Comparison of ENCODE assay signal across 11 cellular contexts in genomic region chr17:41492771-41493170, GRCh38. TPM values are rescaled to one million over a fixed set of nuclear protein-coding genes. Genes with fewer than 3 reads are reported as not detected.
DNase-seq lines count a peak whose midpoint lies in the region; TF ChIP-seq lines count a peak whose summit lies in the region.
"Had no signal": no experiment of that assay in that cellular context is flagged by ENCODE, and none has a peak within 500 bp of the region (broad histone marks: within the 10 kb centered on the region; RNA-seq: fewer than 3 reads in every experiment).

No MANE protein-coding gene starts in this region.

- no peak overlapping the region for H2AFZ ChIP-seq in hepatocyte

- no peak for TF ChIP-seq CTCF in hepatocyte (IDR thresholded peaks at IDR 0.05; ENCODE audit: poor library complexity)
- no peak for TF ChIP-seq CTCF in A673 (conservative IDR thresholded peaks at IDR 0.05; ENCODE audit: low read depth, low read length)

- H3K27me3 ChIP-seq in HAP-1 (ENCODE audit: low read depth) (peaks cover 15% of the 10 kb centered on the region), hepatocyte (no peaks in the 10 kb centered on the region), A673 (replicated peaks; ENCODE audit: insufficient read depth, low read depth, low read length, poor library complexity) (no peaks in the 10 kb centered on the region)

- intact Hi-C loops in A673 (cut with micrococcal nuclease; ENCODE audit: unreplicated experiment): no loop called here
- intact Hi-C loops in activated CD4-positive, alpha-beta T cell treated with anti-CD3 and anti-CD28 coated beads, Interleukin-2, amount 10 ng/mL, durations not matched to agents 24 days and 14 days (cut with micrococcal nuclease): no loop called here

- H3K27ac ChIP-seq in hepatocyte (no peak overlapping the region), A673 (ENCODE audit: low read depth, low read length, poor library complexity, severe bottlenecking) (no peak overlapping the region)
- H3K27ac ChIP-seq: WERI-Rb-1 had no signal

- H3K4me3 Mint-ChIP-seq in activated CD4-positive, alpha-beta T cell treated with anti-CD3 and anti-CD28 coated beads, Interleukin-2, amount 10 ng/mL, durations not matched to agents 24 days and 14 days: no peak overlapping the region
- H3K4me3 Mint-ChIP-seq: CD4-positive, alpha-beta memory T cell had no signal

- H3K27me3 Mint-ChIP-seq in activated CD4-positive, alpha-beta T cell treated with anti-CD3 and anti-CD28 coated beads, Interleukin-2, amount 10 ng/mL, durations not matched to agents 24 days and 14 days: peaks cover 4% of the 10 kb centered on the region
- H3K27me3 Mint-ChIP-seq: CD4-positive, alpha-beta memory T cell had no signal

- no peaks in the 10 kb centered on the region for H3K36me3 Mint-ChIP-seq in activated CD4-positive, alpha-beta T cell treated with anti-CD3 and anti-CD28 coated beads, Interleukin-2, amount 10 ng/mL, durations not matched to agents 24 days and 14 days (ENCODE audit: low read depth)
- H3K36me3 Mint-ChIP-seq: CD4-positive, alpha-beta memory T cell had no signal

- peaks cover 6% of the 10 kb centered on the region for H3K4me1 Mint-ChIP-seq in activated CD4-positive, alpha-beta T cell treated with anti-CD3 and anti-CD28 coated beads, Interleukin-2, amount 10 ng/mL, durations not matched to agents 24 days and 14 days

- no peak overlapping the region for H3K4me2 ChIP-seq in hepatocyte

- H3K27ac Mint-ChIP-seq in activated CD4-positive, alpha-beta T cell treated with anti-CD3 and anti-CD28 coated beads, Interleukin-2, amount 10 ng/mL, durations not matched to agents 24 days and 14 days: no peak overlapping the region

- H3K4me1 ChIP-seq in HAP-1 (no peaks in the 10 kb centered on the region), hepatocyte (ENCODE audit: insufficient read depth) (peaks cover 8% of the 10 kb centered on the region), A673 (ENCODE audit: insufficient read depth, low read length, poor library complexity, severe bottlenecking) (peaks cover 4% of the 10 kb centered on the region)

- H3K9me3 ChIP-seq in HAP-1: no peaks in the 10 kb centered on the region
- no peaks in the 10 kb centered on the region for H3K9me3 ChIP-seq in hepatocyte (ENCODE audit: low read depth)
- H3K9me3 ChIP-seq in A673 (ENCODE audit: low read depth, low read length, poor library complexity, severe bottlenecking): no peaks in the 10 kb centered on the region

- WGBS in hepatocyte (ENCODE audit: low lambda C conversion rate, missing lambda C conversion rate): 70% methylated on average over 4 of the region's 4 CpGs

- H3K79me2 ChIP-seq in hepatocyte: no peaks in the 10 kb centered on the region

- in situ Hi-C loops in HAP-1 (cut with MboI; ENCODE audit: low sequenced_read_pairs): no loop called here

- CTCF ChIA-PET in A673 (lab: Charles Lee): interaction anchor here (0.6 kb wide), 1 partner anchor 424 kb away, joined by 3 read pairs; no protein-coding TSS in a partner anchor

- H3K36me3 ChIP-seq in HAP-1 (replicated peaks): no peaks in the 10 kb centered on the region
- no peaks in the 10 kb centered on the region for H3K36me3 ChIP-seq in hepatocyte (replicated peaks; ENCODE audit: insufficient read depth, low read depth)
- no peaks in the 10 kb centered on the region for H3K36me3 ChIP-seq in A673 (ENCODE audit: insufficient read depth, low read length, poor library complexity, severe bottlenecking)
- H3K36me3 ChIP-seq: WERI-Rb-1 had no signal

- BruUV-seq in A673 (replicated peaks; lab: Mats Ljungman, UMichigan): no TSS peak

- no peaks in the 10 kb centered on the region for H3K9me2 ChIP-seq in hepatocyte (replicated peaks; ENCODE audit: insufficient read depth)

- DNase-seq in Ammon's horn (ENCODE audit: low spot score): peak; percentile 22
- DNase-seq in HAP-1 (ENCODE audit: low spot score in 2 of 2): peak; percentile 45 to 86
- peak; percentile 42 for DNase-seq in RPMI8226
- peak; percentile 66 for DNase-seq in hepatocyte (ENCODE audit: low spot score)
- no peak for DNase-seq in A673 (ENCODE audit: low spot score)
- no peak for DNase-seq in activated CD4-positive, alpha-beta T cell treated with anti-CD3 and anti-CD28 coated beads, Interleukin-2, amount 10 ng/mL, durations not matched to agents 24 days and 14 days
- DNase-seq in activated CD4-positive, alpha-beta T cell treated with anti-CD3 and anti-CD28 coated beads for 4 hours: no peak
- no peak for DNase-seq in iPS-NIHi7 (ENCODE audit: extremely low spot score)
- DNase-seq: activated effector memory CD4-positive, alpha-beta T cell treated with anti-CD3 and anti-CD28 coated beads, Interleukin-2, amount 50 U/mL, for 16 hours; WERI-Rb-1 had no signal

- H3K9me3 Mint-ChIP-seq in activated CD4-positive, alpha-beta T cell treated with anti-CD3 and anti-CD28 coated beads, Interleukin-2, amount 10 ng/mL, durations not matched to agents 24 days and 14 days: no peaks in the 10 kb centered on the region
- H3K9me3 Mint-ChIP-seq: CD4-positive, alpha-beta memory T cell had no signal

- no peak overlapping the region for H3K4me3 ChIP-seq in HAP-1
- H3K4me3 ChIP-seq in hepatocyte: no peak overlapping the region
- H3K4me3 ChIP-seq in A673 (ENCODE audit: low read depth, low read length, poor library complexity, severe bottlenecking): no peak overlapping the region

- no peaks in the 10 kb centered on the region for H4K20me1 ChIP-seq in hepatocyte (ENCODE audit: insufficient read depth, poor library complexity, severe bottlenecking)

- POLR2A ChIA-PET in A673 (lab: Charles Lee; ENCODE audit: low non-redundant PET): no interaction called here

RNA-seq across cellular contexts. Expression of gene KRT36, which starts 3.1 kb away (rescaled TPM):
- total RNA-seq in hepatocyte (not detected in 2 replicates), A673 (2021) (not detected in 2 replicates)
- polyA plus RNA-seq in hepatocyte: not detected in 2 replicates
- total RNA-seq in activated CD4-positive, alpha-beta T cell treated with anti-CD3 and anti-CD28 coated beads, Interleukin-2, amount 10 ng/mL, durations not matched to agents 24 days and 14 days: not detected in 2 replicates
- total RNA-seq: CD4-positive, alpha-beta memory T cell had no signal
- polyA plus RNA-seq: CD4-positive, alpha-beta memory T cell had no signal

RNA-seq across cellular contexts. Expression of gene KRT35, which starts 11.8 kb away (rescaled TPM):
- total RNA-seq in hepatocyte (not detected in 2 replicates), A673 (2021) (not detected in 2 replicates)
- not detected in 2 replicates for polyA plus RNA-seq in hepatocyte
- total RNA-seq in activated CD4-positive, alpha-beta T cell treated with anti-CD3 and anti-CD28 coated beads, Interleukin-2, amount 10 ng/mL, durations not matched to agents 24 days and 14 days: not detected in 2 replicates
- total RNA-seq: CD4-positive, alpha-beta memory T cell had no signal
- polyA plus RNA-seq: CD4-positive, alpha-beta memory T cell had no signal

RNA-seq across cellular contexts. Expression of gene KRT13, which starts 12.6 kb away (rescaled TPM):
- 5.3 and 8.1 TPM in 2 replicates for total RNA-seq in hepatocyte
- polyA plus RNA-seq in hepatocyte: 15.1 and 24.8 TPM in 2 replicates
- total RNA-seq in A673 (2021): not detected in 2 replicates
- total RNA-seq in activated CD4-positive, alpha-beta T cell treated with anti-CD3 and anti-CD28 coated beads, Interleukin-2, amount 10 ng/mL, durations not matched to agents 24 days and 14 days: not detected in 2 replicates
- total RNA-seq: CD4-positive, alpha-beta memory T cell had no signal
- polyA plus RNA-seq: CD4-positive, alpha-beta memory T cell had no signal

RNA-seq across cellular contexts. Expression of gene KRT32, which starts 25.6 kb away (rescaled TPM):
- not detected in 2 replicates for total RNA-seq in hepatocyte
- not detected in 2 replicates for polyA plus RNA-seq in hepatocyte
- not detected in 2 replicates for total RNA-seq in A673 (2021)
- not detected in 2 replicates for total RNA-seq in activated CD4-positive, alpha-beta T cell treated with anti-CD3 and anti-CD28 coated beads, Interleukin-2, amount 10 ng/mL, durations not matched to agents 24 days and 14 days
- total RNA-seq: CD4-positive, alpha-beta memory T cell had no signal
- polyA plus RNA-seq: CD4-positive, alpha-beta memory T cell had no signal

RNA-seq across cellular contexts. Expression of gene KRT15, which starts 25.9 kb away (rescaled TPM):
- 6.2 and 6.8 TPM in 2 replicates for total RNA-seq in hepatocyte
- 8.2 and 10.6 TPM in 2 replicates for polyA plus RNA-seq in hepatocyte
- total RNA-seq in A673 (2021): not detected in 2 replicates
- not detected in 2 replicates for total RNA-seq in activated CD4-positive, alpha-beta T cell treated with anti-CD3 and anti-CD28 coated beads, Interleukin-2, amount 10 ng/mL, durations not matched to agents 24 days and 14 days
- total RNA-seq: CD4-positive, alpha-beta memory T cell had no signal
- polyA plus RNA-seq: CD4-positive, alpha-beta memory T cell had no signal

Comparison
In these comparisons a context has a peak if more than half of its experiments do, and no peak if none do; other contexts are left out.
1. DNase-seq: peak in Ammon's horn (single experiment), HAP-1 (2 of 2), RPMI8226 (single experiment) and hepatocyte (single experiment); none in A673 (single experiment), activated CD4-positive, alpha-beta T cell treated with anti-CD3 and anti-CD28 coated beads, Interleukin-2, amount 10 ng/mL, durations not matched to agents 24 days and 14 days (single experiment), activated CD4-positive, alpha-beta T cell treated with anti-CD3 and anti-CD28 coated beads for 4 hours (0 of 2) and iPS-NIHi7 (single experiment).